1 cellular context compared by ENCODE assay signal in the genomic region with DNA sequence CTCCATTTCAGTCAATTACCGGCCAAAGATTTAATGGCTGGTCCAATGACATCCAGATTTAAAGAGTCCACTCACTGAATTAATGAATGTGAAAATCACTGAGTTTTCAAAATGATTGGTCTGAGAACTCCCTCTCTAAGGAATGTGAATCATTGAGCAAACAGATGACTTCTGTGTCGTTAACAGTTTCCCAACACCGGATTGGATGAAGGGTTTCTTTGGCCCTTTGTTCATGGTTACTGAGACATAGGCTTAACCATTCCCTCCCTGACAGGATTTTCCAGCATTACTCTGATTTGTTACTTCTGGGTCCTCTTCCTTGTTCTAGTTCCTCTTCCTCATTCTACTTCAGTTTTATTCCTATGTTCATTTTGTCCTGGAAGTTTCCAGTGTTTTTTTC.
TF ChIP-seq lines count a peak whose summit lies in the region.

No MANE protein-coding gene starts in this region.

TF ChIP-seq in H1, 55 proteins besides CTCF, POLR2A, EP300 and RAD21:
- no peak for TF ChIP-seq EGR1 (IDR thresholded peaks at IDR 0.05; ENCODE audit: borderline replicate concordance, low read depth, low read length)
- TF ChIP-seq NANOG (IDR thresholded peaks at IDR 0.05; ENCODE audit: insufficient read depth, low read depth, low read length, poor library complexity, severe bottlenecking): no peak
- no peak for TF ChIP-seq SIN3A (conservative IDR thresholded peaks at IDR 0.05 in 1 of 2, IDR thresholded peaks at IDR 0.05 in 1 of 2; ENCODE audit: low read depth in 1 of 2, low read length in 2 of 2)
- TF ChIP-seq CBX5 (IDR thresholded peaks at IDR 0.05; ENCODE audit: low read depth, low read length): no peak
- TF ChIP-seq CEBPB (IDR thresholded peaks at IDR 0.05; ENCODE audit: low read depth, low read length): no peak
- TF ChIP-seq SAP30 (IDR thresholded peaks at IDR 0.05; ENCODE audit: insufficient read depth, insufficient replicate concordance, low read length): no peak
- TF ChIP-seq TBP (IDR thresholded peaks at IDR 0.05; ENCODE audit: low read depth, low read length): no peak
- TF ChIP-seq POU5F1 (IDR thresholded peaks at IDR 0.05; ENCODE audit: low read depth, low read length): no peak
- no peak for TF ChIP-seq SRF (IDR thresholded peaks at IDR 0.05; ENCODE audit: low read depth, low read length)
- no peak for TF ChIP-seq SIX5 (IDR thresholded peaks at IDR 0.05; ENCODE audit: low read depth, low read length)
- no peak for TF ChIP-seq RXRA (IDR thresholded peaks at IDR 0.05; ENCODE audit: insufficient read depth, low read depth, low read length)
- TF ChIP-seq ZNF274 (IDR thresholded peaks at IDR 0.05; ENCODE audit: borderline replicate concordance, extremely low read depth, low read length): no peak
- TF ChIP-seq JUN (IDR thresholded peaks at IDR 0.05; ENCODE audit: low read depth, low read length): no peak
- TF ChIP-seq TAF7 (optimal IDR thresholded peaks at IDR 0.05; ENCODE audit: borderline replicate concordance, low read depth, low read length): no peak
- no peak for TF ChIP-seq KDM1A (IDR thresholded peaks at IDR 0.05; ENCODE audit: borderline replicate concordance, low read length)
- TF ChIP-seq SP4 (IDR thresholded peaks at IDR 0.05; ENCODE audit: low read length): no peak
